In genomic region chr1:111602974-111603373, GRCh38 we compare ENCODE assay signal across 1 cellular context.
TF ChIP-seq lines count a peak whose summit lies in the region.

No MANE protein-coding gene starts in this region.

TF ChIP-seq in GM12878, 131 proteins besides CTCF, POLR2A, EP300 and RAD21 (continued from another document):
- TF ChIP-seq CEBPB (IDR thresholded peaks at IDR 0.05; ENCODE audit: borderline replicate concordance in 1 of 2, low read depth in 2 of 2, low read length in 2 of 2), result no peak
- TF ChIP-seq HSF1 (IDR thresholded peaks at IDR 0.05; ENCODE audit: low read depth, low read length), result no peak
- TF ChIP-seq SP1 (IDR thresholded peaks at IDR 0.05; ENCODE audit: low read depth, low read length), result no peak
- TF ChIP-seq, protein P1, sequence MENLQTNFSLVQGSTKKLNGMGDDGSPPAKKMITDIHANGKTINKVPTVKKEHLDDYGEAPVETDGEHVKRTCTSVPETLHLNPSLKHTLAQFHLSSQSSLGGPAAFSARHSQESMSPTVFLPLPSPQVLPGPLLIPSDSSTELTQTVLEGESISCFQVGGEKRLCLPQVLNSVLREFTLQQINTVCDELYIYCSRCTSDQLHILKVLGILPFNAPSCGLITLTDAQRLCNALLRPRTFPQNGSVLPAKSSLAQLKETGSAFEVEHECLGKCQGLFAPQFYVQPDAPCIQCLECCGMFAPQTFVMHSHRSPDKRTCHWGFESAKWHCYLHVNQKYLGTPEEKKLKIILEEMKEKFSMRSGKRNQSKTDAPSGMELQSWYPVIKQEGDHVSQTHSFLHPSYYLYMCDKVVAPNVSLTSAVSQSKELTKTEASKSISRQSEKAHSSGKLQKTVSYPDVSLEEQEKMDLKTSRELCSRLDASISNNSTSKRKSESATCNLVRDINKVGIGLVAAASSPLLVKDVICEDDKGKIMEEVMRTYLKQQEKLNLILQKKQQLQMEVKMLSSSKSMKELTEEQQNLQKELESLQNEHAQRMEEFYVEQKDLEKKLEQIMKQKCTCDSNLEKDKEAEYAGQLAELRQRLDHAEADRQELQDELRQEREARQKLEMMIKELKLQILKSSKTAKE (IDR thresholded peaks at IDR 0.05; ENCODE audit: low read depth, poor library complexity, severe bottlenecking), result no peak
- TF ChIP-seq KDM1A (IDR thresholded peaks at IDR 0.05; ENCODE audit: borderline replicate concordance), result no peak
- no peak for TF ChIP-seq SRF (IDR thresholded peaks at IDR 0.05; ENCODE audit: low read depth in 2 of 2, low read length in 2 of 2)
- TF ChIP-seq ZNF687 (IDR thresholded peaks at IDR 0.05), result peak; percentile 80
- TF ChIP-seq, protein P2, sequence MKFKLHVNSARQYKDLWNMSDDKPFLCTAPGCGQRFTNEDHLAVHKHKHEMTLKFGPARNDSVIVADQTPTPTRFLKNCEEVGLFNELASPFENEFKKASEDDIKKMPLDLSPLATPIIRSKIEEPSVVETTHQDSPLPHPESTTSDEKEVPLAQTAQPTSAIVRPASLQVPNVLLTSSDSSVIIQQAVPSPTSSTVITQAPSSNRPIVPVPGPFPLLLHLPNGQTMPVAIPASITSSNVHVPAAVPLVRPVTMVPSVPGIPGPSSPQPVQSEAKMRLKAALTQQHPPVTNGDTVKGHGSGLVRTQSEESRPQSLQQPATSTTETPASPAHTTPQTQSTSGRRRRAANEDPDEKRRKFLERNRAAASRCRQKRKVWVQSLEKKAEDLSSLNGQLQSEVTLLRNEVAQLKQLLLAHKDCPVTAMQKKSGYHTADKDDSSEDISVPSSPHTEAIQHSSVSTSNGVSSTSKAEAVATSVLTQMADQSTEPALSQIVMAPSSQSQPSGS (IDR thresholded peaks at IDR 0.05; ENCODE audit: low read length), result peak; percentile 38; the same call in 1 of the 2 replicates
- peak; percentile 36; the same call in 1 of the 2 replicates for TF ChIP-seq NBN (IDR thresholded peaks at IDR 0.05)
- TF ChIP-seq NR2F1 (conservative IDR thresholded peaks at IDR 0.05), result no peak
- no peak for TF ChIP-seq HDAC2 (IDR thresholded peaks at IDR 0.05)
- TF ChIP-seq BMI1 (IDR thresholded peaks at IDR 0.05; ENCODE audit: borderline replicate concordance), result no peak
- peak; percentile 15; the same call in 1 of the 2 replicates for TF ChIP-seq HCFC1 (IDR thresholded peaks at IDR 0.05; ENCODE audit: low read length)
- no peak for TF ChIP-seq DPF2 (IDR thresholded peaks at IDR 0.05)
- no peak for TF ChIP-seq E2F4 (IDR thresholded peaks at IDR 0.05; ENCODE audit: low read depth, low read length)
- no peak; the same call in 1 of the 2 replicates for TF ChIP-seq HDGF (IDR thresholded peaks at IDR 0.05)
- peak; percentile 87 for TF ChIP-seq EED (IDR thresholded peaks at IDR 0.05; ENCODE audit: low read depth)
- no peak for TF ChIP-seq ZBED1 (IDR thresholded peaks at IDR 0.05; ENCODE audit: borderline replicate concordance)
- TF ChIP-seq TCF12 (IDR thresholded peaks at IDR 0.05; ENCODE audit: low read depth, low read length), result 0 out of 2 replicates have a peak, but pooled peaks have one; percentile 25
- peak in 1 of 2 experiments; percentile 26; a peak in 1 of 4 replicates for TF ChIP-seq ETV6 (conservative IDR thresholded peaks at IDR 0.05 in 1 of 2, IDR thresholded peaks at IDR 0.05 in 1 of 2; ENCODE audit: borderline replicate concordance in 1 of 2, low read depth in 1 of 2)
- TF ChIP-seq YY1 (IDR thresholded peaks at IDR 0.05; ENCODE audit: low read depth, low read length), result 0 out of 2 replicates have a peak, but pooled peaks have one; percentile 19
- no peak for TF ChIP-seq SUZ12 (IDR thresholded peaks at IDR 0.05; ENCODE audit: unreplicated experiment)
- TF ChIP-seq EGR1 (IDR thresholded peaks at IDR 0.05; ENCODE audit: borderline replicate concordance in 1 of 2, low read depth in 2 of 2, low read length in 2 of 2), result no peak
- no peak for TF ChIP-seq ESRRA (IDR thresholded peaks at IDR 0.05; ENCODE audit: low read length)
- peak; percentile 45; the same call in 1 of the 2 replicates for TF ChIP-seq NFIC (IDR thresholded peaks at IDR 0.05; ENCODE audit: low read depth, low read length)
- TF ChIP-seq JUNB (IDR thresholded peaks at IDR 0.05), result peak; percentile 67
- peak; percentile 28; the same call in 1 of the 2 replicates for TF ChIP-seq SMC3 (IDR thresholded peaks at IDR 0.05; ENCODE audit: borderline replicate concordance, low read length)
- no peak for TF ChIP-seq EZH2 (IDR thresholded peaks at IDR 0.05; ENCODE audit: borderline replicate concordance, control insufficient read depth, low read depth, low read length)
- TF ChIP-seq MYC (IDR thresholded peaks at IDR 0.05; ENCODE audit: insufficient read depth, insufficient read length, insufficient replicate concordance, low read length, severe bottlenecking), result no peak
- TF ChIP-seq SMARCA5 (IDR thresholded peaks at IDR 0.05), result 0 out of 2 replicates have a peak, but pooled peaks have one; percentile 33
- TF ChIP-seq NFYA (IDR thresholded peaks at IDR 0.05; ENCODE audit: borderline replicate concordance, low read depth, low read length), result no peak
- TF ChIP-seq TCF3 (IDR thresholded peaks at IDR 0.05; ENCODE audit: borderline replicate concordance, insufficient read depth, low read depth, low read length), result no peak
- TF ChIP-seq SPI1 (IDR thresholded peaks at IDR 0.05; ENCODE audit: borderline replicate concordance, insufficient read depth, low read depth, low read length), result peak; percentile 18; the same call in 1 of the 2 replicates
- peak; percentile 70 for TF ChIP-seq BCL3 (IDR thresholded peaks at IDR 0.05; ENCODE audit: borderline replicate concordance, insufficient read depth, low read depth, low read length, poor library complexity, severe bottlenecking)
- peak; percentile 23; the same call in 1 of the 2 replicates for TF ChIP-seq PKNOX1 (IDR thresholded peaks at IDR 0.05)
- no peak for TF ChIP-seq BHLHE40 (IDR thresholded peaks at IDR 0.05; ENCODE audit: borderline replicate concordance in 1 of 2, low read depth in 2 of 2, low read length in 1 of 2)
- TF ChIP-seq RUNX3 (IDR thresholded peaks at IDR 0.05; ENCODE audit: low read length), result peak; percentile 25; the same call in 1 of the 2 replicates
- TF ChIP-seq CREM (IDR thresholded peaks at IDR 0.05; ENCODE audit: low read depth), result peak; percentile 19; the same call in 1 of the 2 replicates
- TF ChIP-seq GABPA (IDR thresholded peaks at IDR 0.05; ENCODE audit: low read depth), result no peak
- TF ChIP-seq KLF5 (IDR thresholded peaks at IDR 0.05; ENCODE audit: partially characterized antibody), result no peak
- TF ChIP-seq RELB (IDR thresholded peaks at IDR 0.05; ENCODE audit: low read depth), result peak; percentile 64; the same call in 1 of the 2 replicates
- no peak for TF ChIP-seq RFX5 (IDR thresholded peaks at IDR 0.05; ENCODE audit: low read depth, low read length)
- 0 out of 2 replicates have a peak, but pooled peaks have one; percentile 32 for TF ChIP-seq CREB1 (IDR thresholded peaks at IDR 0.05; ENCODE audit: low read depth)
